In the genomic region with DNA sequence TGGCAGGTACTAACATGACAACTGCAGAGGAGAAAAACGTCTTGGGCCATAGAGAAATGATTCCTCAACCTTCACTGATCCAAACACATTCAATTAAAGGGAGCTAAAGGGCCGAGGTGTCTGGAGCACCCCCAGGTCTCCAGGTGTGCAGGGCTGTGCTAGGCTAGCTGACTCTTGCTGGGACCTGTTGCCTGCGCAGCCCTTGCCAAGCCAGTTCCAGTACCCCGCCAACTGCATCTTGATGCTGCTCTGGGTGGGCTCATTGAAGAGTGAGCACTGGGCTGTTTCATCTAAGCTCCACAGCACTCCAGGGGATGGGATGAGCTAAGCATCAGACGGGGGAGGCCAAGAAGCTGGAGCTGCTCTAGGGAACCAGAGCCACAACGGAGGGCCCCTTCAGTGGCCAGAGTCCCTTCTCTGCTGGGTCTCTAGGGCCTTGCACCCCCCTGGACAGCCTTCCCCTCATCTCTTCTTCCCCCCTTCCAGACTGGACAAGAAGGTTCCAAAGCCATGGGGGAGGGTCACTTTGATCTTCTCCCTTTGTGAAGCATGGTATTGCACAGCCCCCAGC, we compare ENCODE assay signal across 2 cellular contexts.
TF ChIP-seq lines count a peak whose summit lies in the region.

No MANE protein-coding gene starts in this region.

TF ChIP-seq in SK-N-SH, 30 proteins besides CTCF, POLR2A, EP300 and RAD21:
- TF ChIP-seq CHD2 (IDR thresholded peaks at IDR 0.05; ENCODE audit: low read length, partially characterized antibody) (no peak), EZH2phosphoT487 (IDR thresholded peaks at IDR 0.05; ENCODE audit: borderline replicate concordance, low read depth) (no peak), FOXJ3 (CRISPR knock-in tag; IDR thresholded peaks at IDR 0.05) (no peak), MEF2A (IDR thresholded peaks at IDR 0.05; ENCODE audit: borderline replicate concordance, low read depth) (no peak), JUND (IDR thresholded peaks at IDR 0.05) (no peak), TCF12 (IDR thresholded peaks at IDR 0.05) (no peak), ELF1 (IDR thresholded peaks at IDR 0.05) (no peak), RXRA (IDR thresholded peaks at IDR 0.05; ENCODE audit: borderline replicate concordance, low read depth) (no peak), REST (IDR thresholded peaks at IDR 0.05; ENCODE audit: low read depth, low read length) (no peak), FOXM1 (IDR thresholded peaks at IDR 0.05; ENCODE audit: low read depth) (no peak), NRF1 (IDR thresholded peaks at IDR 0.05; ENCODE audit: low read depth, low read length) (no peak), SMC3 (IDR thresholded peaks at IDR 0.05; ENCODE audit: low read depth, low read length) (no peak), NFIC (IDR thresholded peaks at IDR 0.05; ENCODE audit: borderline replicate concordance) (no peak), YY1 (IDR thresholded peaks at IDR 0.05; ENCODE audit: low read depth) (no peak), GATA2 (CRISPR knock-in tag; IDR thresholded peaks at IDR 0.05) (no peak), IRF3 (IDR thresholded peaks at IDR 0.05; ENCODE audit: low read depth, low read length) (no peak), ZBTB33 (IDR thresholded peaks at IDR 0.05; ENCODE audit: borderline replicate concordance, low read depth) (no peak), POLR2AphosphoS5 (IDR thresholded peaks at IDR 0.05; ENCODE audit: low read depth, low read length) (no peak; the same call in 1 of the 2 replicates), FOSL2 (IDR thresholded peaks at IDR 0.05; ENCODE audit: borderline replicate concordance, low read depth) (no peak)
- TF ChIP-seq, protein P1, sequence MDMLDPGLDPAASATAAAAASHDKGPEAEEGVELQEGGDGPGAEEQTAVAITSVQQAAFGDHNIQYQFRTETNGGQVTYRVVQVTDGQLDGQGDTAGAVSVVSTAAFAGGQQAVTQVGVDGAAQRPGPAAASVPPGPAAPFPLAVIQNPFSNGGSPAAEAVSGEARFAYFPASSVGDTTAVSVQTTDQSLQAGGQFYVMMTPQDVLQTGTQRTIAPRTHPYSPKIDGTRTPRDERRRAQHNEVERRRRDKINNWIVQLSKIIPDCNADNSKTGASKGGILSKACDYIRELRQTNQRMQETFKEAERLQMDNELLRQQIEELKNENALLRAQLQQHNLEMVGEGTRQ (IDR thresholded peaks at IDR 0.05; ENCODE audit: borderline replicate concordance, low read depth, low read length), result no peak

TF ChIP-seq in SK-N-SH treated with all-trans-retinoic acid at 6 μM for 48 hours, 23 proteins besides CTCF, POLR2A, EP300 and RAD21:
- TF ChIP-seq PPARA (CRISPR knock-in tag; IDR thresholded peaks at IDR 0.05; ENCODE audit: borderline replicate concordance), result no peak
- no peak for TF ChIP-seq BACH2 (CRISPR knock-in tag; IDR thresholded peaks at IDR 0.05; ENCODE audit: borderline replicate concordance)
- TF ChIP-seq SNAI2 (CRISPR knock-in tag; IDR thresholded peaks at IDR 0.05), result no peak
- no peak for TF ChIP-seq CSDC2 (CRISPR knock-in tag; IDR thresholded peaks at IDR 0.05)
- no peak for TF ChIP-seq ZFP3 (CRISPR knock-in tag; IDR thresholded peaks at IDR 0.05)
- TF ChIP-seq ZFP30 (CRISPR knock-in tag; IDR thresholded peaks at IDR 0.05), result no peak
- no peak for TF ChIP-seq ESRRG (CRISPR knock-in tag; IDR thresholded peaks at IDR 0.05)
- TF ChIP-seq, protein P2, sequence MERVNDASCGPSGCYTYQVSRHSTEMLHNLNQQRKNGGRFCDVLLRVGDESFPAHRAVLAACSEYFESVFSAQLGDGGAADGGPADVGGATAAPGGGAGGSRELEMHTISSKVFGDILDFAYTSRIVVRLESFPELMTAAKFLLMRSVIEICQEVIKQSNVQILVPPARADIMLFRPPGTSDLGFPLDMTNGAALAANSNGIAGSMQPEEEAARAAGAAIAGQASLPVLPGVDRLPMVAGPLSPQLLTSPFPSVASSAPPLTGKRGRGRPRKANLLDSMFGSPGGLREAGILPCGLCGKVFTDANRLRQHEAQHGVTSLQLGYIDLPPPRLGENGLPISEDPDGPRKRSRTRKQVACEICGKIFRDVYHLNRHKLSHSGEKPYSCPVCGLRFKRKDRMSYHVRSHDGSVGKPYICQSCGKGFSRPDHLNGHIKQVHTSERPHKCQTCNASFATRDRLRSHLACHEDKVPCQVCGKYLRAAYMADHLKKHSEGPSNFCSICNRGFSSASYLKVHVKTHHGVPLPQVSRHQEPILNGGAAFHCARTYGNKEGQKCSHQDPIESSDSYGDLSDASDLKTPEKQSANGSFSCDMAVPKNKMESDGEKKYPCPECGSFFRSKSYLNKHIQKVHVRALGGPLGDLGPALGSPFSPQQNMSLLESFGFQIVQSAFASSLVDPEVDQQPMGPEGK (CRISPR knock-in tag; IDR thresholded peaks at IDR 0.05; ENCODE audit: borderline replicate concordance), result no peak
- TF ChIP-seq POU6F1 (CRISPR knock-in tag; IDR thresholded peaks at IDR 0.05; ENCODE audit: borderline replicate concordance, low read depth), result no peak
- TF ChIP-seq OSR1 (CRISPR knock-in tag; IDR thresholded peaks at IDR 0.05), result no peak
- TF ChIP-seq, protein P3, sequence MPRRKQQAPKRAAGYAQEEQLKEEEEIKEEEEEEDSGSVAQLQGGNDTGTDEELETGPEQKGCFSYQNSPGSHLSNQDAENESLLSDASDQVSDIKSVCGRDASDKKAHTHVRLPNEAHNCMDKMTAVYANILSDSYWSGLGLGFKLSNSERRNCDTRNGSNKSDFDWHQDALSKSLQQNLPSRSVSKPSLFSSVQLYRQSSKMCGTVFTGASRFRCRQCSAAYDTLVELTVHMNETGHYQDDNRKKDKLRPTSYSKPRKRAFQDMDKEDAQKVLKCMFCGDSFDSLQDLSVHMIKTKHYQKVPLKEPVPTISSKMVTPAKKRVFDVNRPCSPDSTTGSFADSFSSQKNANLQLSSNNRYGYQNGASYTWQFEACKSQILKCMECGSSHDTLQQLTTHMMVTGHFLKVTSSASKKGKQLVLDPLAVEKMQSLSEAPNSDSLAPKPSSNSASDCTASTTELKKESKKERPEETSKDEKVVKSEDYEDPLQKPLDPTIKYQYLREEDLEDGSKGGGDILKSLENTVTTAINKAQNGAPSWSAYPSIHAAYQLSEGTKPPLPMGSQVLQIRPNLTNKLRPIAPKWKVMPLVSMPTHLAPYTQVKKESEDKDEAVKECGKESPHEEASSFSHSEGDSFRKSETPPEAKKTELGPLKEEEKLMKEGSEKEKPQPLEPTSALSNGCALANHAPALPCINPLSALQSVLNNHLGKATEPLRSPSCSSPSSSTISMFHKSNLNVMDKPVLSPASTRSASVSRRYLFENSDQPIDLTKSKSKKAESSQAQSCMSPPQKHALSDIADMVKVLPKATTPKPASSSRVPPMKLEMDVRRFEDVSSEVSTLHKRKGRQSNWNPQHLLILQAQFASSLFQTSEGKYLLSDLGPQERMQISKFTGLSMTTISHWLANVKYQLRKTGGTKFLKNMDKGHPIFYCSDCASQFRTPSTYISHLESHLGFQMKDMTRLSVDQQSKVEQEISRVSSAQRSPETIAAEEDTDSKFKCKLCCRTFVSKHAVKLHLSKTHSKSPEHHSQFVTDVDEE (CRISPR knock-in tag; IDR thresholded peaks at IDR 0.05), result no peak
- no peak for TF ChIP-seq TCF4 (CRISPR knock-in tag; IDR thresholded peaks at IDR 0.05; ENCODE audit: borderline replicate concordance)
- TF ChIP-seq RARB (CRISPR knock-in tag; IDR thresholded peaks at IDR 0.05), result no peak
